18 cellular contexts compared by ENCODE assay signal in genomic region chr11:32874144-32874543, GRCh38. TPM values are rescaled to one million over a fixed set of nuclear protein-coding genes. Genes with fewer than 3 reads are reported as not detected.
"Had no signal": no experiment of that assay in that cellular context is flagged by ENCODE, and none has a peak within 500 bp of the region (broad histone marks: within the 10 kb centered on the region; RNA-seq: fewer than 3 reads in every experiment).

No MANE protein-coding gene starts in this region.

- H3K27ac Mint-ChIP-seq: activated CD4-positive, alpha-beta T cell treated with anti-CD3 and anti-CD28 coated beads, Interleukin-2, amount 10 ng/mL, durations not matched to agents 24 days and 14 days; activated CD8-positive, alpha-beta T cell treated with anti-CD3 and anti-CD28 coated beads, Interleukin-2, amount 10 ng/mL, durations not matched to agents 7 days and 5 days; activated naive CD8-positive, alpha-beta T cell had no signal

- H3K4me1 ChIP-seq: left ventricle myocardium inferior, right atrium auricular region, transverse colon, vagina had no signal

- DNase-seq: activated CD4-positive, alpha-beta T cell treated with anti-CD3 and anti-CD28 coated beads, Interleukin-2, amount 10 ng/mL, durations not matched to agents 24 days and 14 days; activated CD4-positive, CD25-positive, alpha-beta regulatory T cell; activated CD8-positive, alpha-beta memory T cell treated with anti-CD3 and anti-CD28 coated beads, Interleukin-2, amount 50 U/mL, for 4 hours; activated CD8-positive, alpha-beta T cell treated with anti-CD3 and anti-CD28 coated beads, Interleukin-2, amount 10 ng/mL, durations not matched to agents 7 days and 5 days; activated gamma-delta T cell treated with Interleukin-2 at 50 U/mL for 16 hours; activated T-cell treated with anti-CD3 and anti-CD28 coated beads, Interleukin-2, amount 50 U/mL, for 48 hours; amniotic stem cell; hypothalamus; left ventricle myocardium inferior; naive thymus-derived CD8-positive, alpha-beta T cell; stimulated activated CD4-positive, alpha-beta T cell treated with anti-CD3 and anti-CD28 coated beads, Interleukin-4, amount 100 ng/mL, for 24 hours; stimulated activated naive CD8-positive, alpha-beta T cell treated with anti-CD3 and anti-CD28 coated beads, Interleukin-15, Interleukin-2, amounts not matched to agents 100 U/mL and 50 U/mL, for 24 hours; transverse colon had no signal

- ATAC-seq: activated CD8-positive, alpha-beta T cell treated with anti-CD3 and anti-CD28 coated beads, Interleukin-2, amount 10 ng/mL, durations not matched to agents 7 days and 5 days; esophagus mucosa; naive thymus-derived CD8-positive, alpha-beta T cell; stimulated activated naive CD8-positive, alpha-beta T cell treated with anti-CD3 and anti-CD28 coated beads, Interleukin-15, Interleukin-2, amounts not matched to agents 100 U/mL and 50 U/mL, for 24 hours had no signal

- H3K4me3 ChIP-seq: left ventricle myocardium inferior, right atrium auricular region, skin epidermis, transverse colon, vagina had no signal

- H3K4me1 Mint-ChIP-seq: activated CD4-positive, alpha-beta T cell treated with anti-CD3 and anti-CD28 coated beads, Interleukin-2, amount 10 ng/mL, durations not matched to agents 24 days and 14 days; naive thymus-derived CD8-positive, alpha-beta T cell had no signal

- H3K27ac ChIP-seq: left ventricle myocardium inferior, right atrium auricular region, skin epidermis, transverse colon, vagina had no signal

- H3K9me3 ChIP-seq: left ventricle myocardium inferior, right atrium auricular region, transverse colon, vagina had no signal

- H3K27me3 ChIP-seq: right atrium auricular region, transverse colon, vagina had no signal

- H3K36me3 Mint-ChIP-seq: activated naive CD8-positive, alpha-beta T cell; naive thymus-derived CD8-positive, alpha-beta T cell had no signal

- H3K9me3 Mint-ChIP-seq: activated CD4-positive, alpha-beta T cell treated with anti-CD3 and anti-CD28 coated beads, Interleukin-2, amount 10 ng/mL, durations not matched to agents 24 days and 14 days had no signal

- H3K36me3 ChIP-seq: left ventricle myocardium inferior, right atrium auricular region, transverse colon, vagina had no signal

- H3K4me3 Mint-ChIP-seq: activated CD4-positive, alpha-beta T cell treated with anti-CD3 and anti-CD28 coated beads, Interleukin-2, amount 10 ng/mL, durations not matched to agents 24 days and 14 days; activated CD8-positive, alpha-beta T cell treated with anti-CD3 and anti-CD28 coated beads, Interleukin-2, amount 10 ng/mL, durations not matched to agents 7 days and 5 days; activated naive CD8-positive, alpha-beta T cell; naive thymus-derived CD8-positive, alpha-beta T cell had no signal

RNA-seq across cellular contexts. Expression of gene PRRG4, which starts 44.4 kb away (rescaled TPM):
- total RNA-seq: naive thymus-derived CD8-positive, alpha-beta T cell had no signal
- polyA plus RNA-seq: naive thymus-derived CD8-positive, alpha-beta T cell had no signal
